15 cellular contexts compared by ENCODE assay signal in genomic region chr15:52171386-52171785, GRCh38. TPM values are rescaled to one million over a fixed set of nuclear protein-coding genes. Genes with fewer than 3 reads are reported as not detected.
DNase-seq lines count a peak whose midpoint lies in the region; ATAC-seq and TF ChIP-seq lines count a peak whose summit lies in the region.
"Had no signal": no experiment of that assay in that cellular context is flagged by ENCODE, and none has a peak within 500 bp of the region (broad histone marks: within the 10 kb centered on the region; RNA-seq: fewer than 3 reads in every experiment).

No MANE protein-coding gene starts in this region.

- H3K36me3 Mint-ChIP-seq in activated naive CD8-positive, alpha-beta T cell: peaks cover 2% of the 10 kb centered on the region

- intact Hi-C loops in sigmoid colon (cut with DNase I): no loop called here

- TF ChIP-seq CTCF in AG04450 (IDR thresholded peaks at IDR 0.05; ENCODE audit: low read depth, low read length) (peak; percentile 21; the same call in 1 of the 2 replicates), fibroblast of villous mesenchyme (IDR thresholded peaks at IDR 0.05; ENCODE audit: insufficient read depth, low read depth, low read length) (peak; percentile 10), sigmoid colon (IDR thresholded peaks at IDR 0.05) (no peak)

- no peaks in the 10 kb centered on the region for H3K36me3 ChIP-seq in sigmoid colon
- H3K36me3 ChIP-seq: ovary had no signal

- no peaks in the 10 kb centered on the region for H3K4me1 ChIP-seq in sigmoid colon

- H3K9me3 Mint-ChIP-seq in activated naive CD8-positive, alpha-beta T cell (ENCODE audit: low read depth): no peaks in the 10 kb centered on the region
- H3K9me3 Mint-ChIP-seq: CD8-positive, alpha-beta memory T cell had no signal

- no peak for DNase-seq in AG04450 (ENCODE audit: low read depth, low spot score)
- DNase-seq in KG1 (lab: John Stamatoyannopoulos, UW): peak; percentile 20
- DNase-seq in fibroblast of villous mesenchyme (ENCODE audit: low read depth): peak; percentile 7
- DNase-seq in stimulated activated CD4-positive, alpha-beta T cell treated with anti-CD3 and anti-CD28 coated beads, Interleukin-4, amount 100 ng/mL, for 4 hours: no peak
- no peak for DNase-seq in sigmoid colon
- DNase-seq: islet precursor cell, KBM-7, NCI-H510A treated with DMSO at 0.1 percent for 48 hours, ovary, SW 1271 had no signal

- 26 to 71% methylated on average over 4 of the region's 4 CpGs for WGBS in sigmoid colon, 2 donors

- CTCF ChIA-PET in AG04450 (lab: Charles Lee): interaction anchor here (0.7 to 1.3 kb wide), 3 partner anchors 9 to 145 kb away, joined by 3 to 7 read pairs (median 5); no protein-coding TSS in a partner anchor

- POLR2A ChIA-PET in AG04450 (lab: Yijun Ruan, JAX): no interaction called here

- no peak for ATAC-seq in activated CD4-positive, CD25-positive, alpha-beta regulatory T cell treated with anti-CD3 and anti-CD28 coated beads, Interleukin-2, amount 50 U/mL, for 24 hours
- no peak for ATAC-seq in HG02759 (IDR thresholded peaks at IDR 0.05; ENCODE audit: unreplicated experiment)
- ATAC-seq: esophagus mucosa had no signal

- no peaks in the 10 kb centered on the region for H3K27me3 ChIP-seq in AG04450 (ENCODE audit: control insufficient read depth, insufficient read depth, low read length)
- no peaks in the 10 kb centered on the region for H3K27me3 ChIP-seq in sigmoid colon
- H3K27me3 ChIP-seq: ovary had no signal

- peak overlapping the region; percentile 77 for H3K27ac Mint-ChIP-seq in activated naive CD8-positive, alpha-beta T cell

- H3K27me3 Mint-ChIP-seq in activated naive CD8-positive, alpha-beta T cell: no peaks in the 10 kb centered on the region
- H3K27me3 Mint-ChIP-seq: CD8-positive, alpha-beta memory T cell had no signal

- no peaks in the 10 kb centered on the region for H3K9me3 ChIP-seq in AG04450 (ENCODE audit: control insufficient read depth, insufficient read depth, low read length)
- no peaks in the 10 kb centered on the region for H3K9me3 ChIP-seq in sigmoid colon
- H3K9me3 ChIP-seq: ovary had no signal

- H3K4me3 Mint-ChIP-seq in activated naive CD8-positive, alpha-beta T cell: no peak overlapping the region

- no peak overlapping the region for H3K27ac ChIP-seq in AG04450 (ENCODE audit: low read depth, low read length)
- H3K27ac ChIP-seq in sigmoid colon: no peak overlapping the region

- TF ChIP-seq EP300 in sigmoid colon (IDR thresholded peaks at IDR 0.05): no peak

- H3K4me3 ChIP-seq in AG04450 (ENCODE audit: low read depth, low read length) (no peak overlapping the region), fibroblast of villous mesenchyme (ENCODE audit: low read depth, low read length) (no peak overlapping the region), sigmoid colon (no peak overlapping the region)
- H3K4me3 ChIP-seq: ovary had no signal

- TF ChIP-seq POLR2A in sigmoid colon (IDR thresholded peaks at IDR 0.05): no peak

- peaks cover 49% of the 10 kb centered on the region for H3K4me1 Mint-ChIP-seq in activated naive CD8-positive, alpha-beta T cell (ENCODE audit: low read depth)

RNA-seq across cellular contexts. Expression of gene GNB5, which starts 19.8 kb away (rescaled TPM):
- polyA plus RNA-seq in AG04450 (2011; rRNA removed) (43.6 and 43.7 TPM in 2 replicates), sigmoid colon (10 to 100 TPM in 1 of 3 donors, 1 to 10 TPM in 2; 7.8 to 16.5 (median 9.0) TPM)
- polyA minus RNA-seq in AG04450 (2011; rRNA and poly(A)+ RNA removed): 29.9 and 30.4 TPM in 2 replicates
- total RNA-seq in fibroblast of villous mesenchyme (56.0 and 58.3 TPM in 2 replicates), sigmoid colon (10 to 100 TPM; 31.9 to 39.9 (median 35.6) TPM)

RNA-seq across cellular contexts. Expression of gene BCL2L10, which starts 58.8 kb away (rescaled TPM):
- polyA plus RNA-seq in AG04450 (2011; rRNA removed) (0.11 and 0.15 TPM in 2 replicates), sigmoid colon (1 to 10 TPM in 2 of 3 donors, under 1 TPM in 1; 0.60 to 5.8 (median 1.5) TPM)
- polyA minus RNA-seq in AG04450 (2011; rRNA and poly(A)+ RNA removed): not detected in 2 replicates
- total RNA-seq in fibroblast of villous mesenchyme (0.64 and 3.5 TPM in 2 replicates), sigmoid colon (under 1 TPM in 1 of 4 donors, not detected in 3; 0.33 TPM)

Comparison
In these comparisons a context has a peak if more than half of its experiments do, and no peak if none do; other contexts are left out.
1. DNase-seq: peak in KG1 (single experiment) and fibroblast of villous mesenchyme (single experiment); none in AG04450 (single experiment), stimulated activated CD4-positive, alpha-beta T cell treated with anti-CD3 and anti-CD28 coated beads, Interleukin-4, amount 100 ng/mL, for 4 hours (0 of 2) and sigmoid colon (single experiment).
2. CTCF ChIP-seq: peak in AG04450 (single experiment) and fibroblast of villous mesenchyme (single experiment); none in sigmoid colon (0 of 4).